6 cellular contexts compared by ENCODE assay signal in the genomic region with DNA sequence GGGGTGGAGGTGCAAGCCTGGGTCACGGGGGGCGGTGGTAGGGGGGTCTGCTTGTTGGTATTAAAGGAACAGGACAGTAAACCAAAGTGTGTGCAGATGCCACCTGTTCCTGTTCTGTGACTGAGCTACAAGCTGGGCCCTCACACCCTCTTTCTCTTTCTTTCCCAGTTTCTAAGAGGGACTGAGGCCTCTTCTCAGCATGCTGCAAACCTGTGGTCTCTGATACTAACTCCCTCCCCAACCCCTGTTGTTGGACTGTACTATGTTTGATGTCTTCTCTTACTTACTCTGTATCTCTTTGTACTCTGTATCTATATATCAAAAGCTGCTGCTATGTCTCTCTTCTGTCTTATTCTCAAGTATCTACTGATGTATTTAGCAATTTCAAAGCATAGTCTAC. TPM values are rescaled to one million over a fixed set of nuclear protein-coding genes. Genes with fewer than 3 reads are reported as not detected.
"Had no signal": no experiment of that assay in that cellular context is flagged by ENCODE, and none has a peak within 500 bp of the region (broad histone marks: within the 10 kb centered on the region; RNA-seq: fewer than 3 reads in every experiment).

No MANE protein-coding gene starts in this region.

- DNase-seq: activated gamma-delta T cell; activated naive CD8-positive, alpha-beta T cell treated with anti-CD3 and anti-CD28 coated beads, Interleukin-2, amount 10 ng/mL, durations not matched to agents 7 days and 5 days had no signal

- H3K4me3 ChIP-seq: ascending aorta, cardiac muscle cell had no signal

- H3K27me3 ChIP-seq: ascending aorta had no signal

- H3K9me3 ChIP-seq: ascending aorta had no signal

- FAIRE-seq: bronchial epithelial cell had no signal

- H3K4me1 ChIP-seq: ascending aorta had no signal

- H3K27ac ChIP-seq: ascending aorta, cardiac muscle cell, WERI-Rb-1 had no signal

- H3K36me3 ChIP-seq: ascending aorta, cardiac muscle cell had no signal

RNA-seq across cellular contexts. Expression of a gene that starts 34.2 kb away (rescaled TPM):
- total RNA-seq: ascending aorta had no signal
